6 cellular contexts compared by ENCODE assay signal in the genomic region with DNA sequence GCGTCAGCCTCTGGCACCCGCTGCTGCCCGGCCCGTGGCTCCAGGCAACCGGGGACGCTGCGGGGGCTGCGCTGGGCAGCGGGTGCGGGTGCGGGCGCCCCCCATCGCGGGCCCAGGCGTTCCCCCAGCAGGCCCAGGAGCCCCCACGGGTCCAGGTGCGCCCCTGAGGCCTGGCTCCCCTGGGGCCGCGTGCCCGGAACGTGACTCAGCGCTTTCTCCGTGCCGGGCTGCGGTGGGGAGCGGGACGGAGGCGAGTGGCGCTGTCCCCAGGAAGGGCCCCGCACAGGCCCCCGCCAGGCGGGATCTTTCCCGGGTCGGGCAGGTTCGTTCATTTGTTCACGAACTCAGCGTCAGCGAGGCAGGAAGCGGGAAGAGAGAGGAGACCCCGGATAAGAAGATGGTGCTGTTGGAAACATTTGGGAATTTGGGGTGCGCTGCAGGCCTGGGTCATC. TPM values are rescaled to one million over a fixed set of nuclear protein-coding genes. Genes with fewer than 3 reads are reported as not detected.
A peak's percentile ranks its signal among the peaks of the same experiment; 100 is the strongest.
DNase-seq lines count a peak whose midpoint lies in the region; ATAC-seq, FAIRE-seq and TF ChIP-seq lines count a peak whose summit lies in the region.

No MANE protein-coding gene starts in this region.

- H3K4me1 ChIP-seq in GM12878 (ENCODE audit: control insufficient read depth, insufficient read depth, low read length): peaks cover 6% of the 10 kb centered on the region
- H3K4me1 ChIP-seq in neuron (ENCODE audit: insufficient read depth, low read length): no peaks in the 10 kb centered on the region

- RAD21 ChIA-PET in GM12878 (lab: Charles Lee; ENCODE audit: unreplicated experiment): interaction anchor here (0.8 to 9.9 kb wide), 8 partner anchors 59 to 176 kb away, joined by 3 to 149 read pairs (median 10); a partner anchor contains a TSS

- peak overlapping the region; percentile 60 for H3K9ac ChIP-seq in GM12878 (ENCODE audit: control insufficient read depth, insufficient read depth, low read length)

- intact Hi-C loops in GM12878 (cut with micrococcal nuclease; ENCODE audit: unreplicated experiment): loop anchor here (1.0 to 10.0 kb wide), 3 partner anchors 60 to 263 kb away; a partner anchor contains a TSS

- peak; percentile 41 for DNase-seq in GM19238 (ENCODE audit: insufficient read length, low spot score)
- DNase-seq in GM12878 (ENCODE audit: low read depth, low spot score): no peak
- DNase-seq in RKO (ENCODE audit: low spot score): no peak
- no peak for DNase-seq in EL

- no peaks in the 10 kb centered on the region for H3K79me2 ChIP-seq in GM12878 (ENCODE audit: control insufficient read depth, insufficient read depth, low read length)

- in situ Hi-C loops in GM12878 (cut with MboI): loop anchor here (5.0 kb wide), 1 partner anchor 160 kb away; no protein-coding TSS in a partner anchor

- TF ChIP-seq POLR2A in GM12878 (IDR thresholded peaks at IDR 0.05; ENCODE audit: low read depth, low read length): no peak

- H4K20me1 ChIP-seq in GM12878 (ENCODE audit: control insufficient read depth, insufficient read depth): no peaks in the 10 kb centered on the region

- peak overlapping the region; percentile 88 for H3K4me2 ChIP-seq in GM12878 (ENCODE audit: control insufficient read depth, insufficient read depth)

- POLR2A ChIA-PET in GM12878 (lab: Charles Lee): interaction anchor here (0.9 kb wide), 1 partner anchor 147 kb away, joined by 6 read pairs; no protein-coding TSS in a partner anchor

- H3K36me3 ChIP-seq in GM12878 (ENCODE audit: control insufficient read depth in 2 of 2, insufficient read depth in 2 of 2, low read length in 1 of 2): no peaks in the 10 kb centered on the region
- no peaks in the 10 kb centered on the region for H3K36me3 ChIP-seq in neuron (ENCODE audit: insufficient read depth, low read length)

- peak overlapping the region; percentile 25; the same call in 1 of the 2 replicates for H3K4me3 ChIP-seq in GM12878
- no peak overlapping the region for H3K4me3 ChIP-seq in neuron (ENCODE audit: low read length)

- no TSS peak for BruUV-seq in GM12878 (replicated peaks; lab: Mats Ljungman, UMichigan)

- no peaks in the 10 kb centered on the region for H3K9me3 ChIP-seq in GM12878 (replicated peaks; ENCODE audit: control insufficient read depth, insufficient read depth, low read length)
- H3K9me3 ChIP-seq in neuron (ENCODE audit: low read length): no peaks in the 10 kb centered on the region

- SMC1A ChIA-PET in GM12878 (lab: Charles Lee; ENCODE audit: uncharacterized antibody, unreplicated experiment): interaction anchor here (0.7 to 9.0 kb wide), 9 partner anchors 58 to 178 kb away, joined by 3 to 77 read pairs (median 4); no protein-coding TSS in a partner anchor

- no peak for TF ChIP-seq CTCF in GM12878 (IDR thresholded peaks at IDR 0.05 in 2 of 3, conservative IDR thresholded peaks at IDR 0.05 in 1 of 3; ENCODE audit: control insufficient read depth in 2 of 3, extremely low read depth in 1 of 3, insufficient read depth in 1 of 3, low read depth in 3 of 3, low read length in 3 of 3)

- CTCF ChIA-PET in GM12878 (lab: Yijun Ruan, JAX): interaction anchor here (0.6 to 18.3 kb wide), 14 partner anchors 11 to 181 kb away, joined by 3 to 316 read pairs (median 4); no protein-coding TSS in a partner anchor

- no peak for TF ChIP-seq RAD21 in GM12878 (IDR thresholded peaks at IDR 0.05; ENCODE audit: insufficient read depth, low read depth, low read length)

- no peak for FAIRE-seq in GM12878 (lab: Jason Lieb, UNC)

- H2AFZ ChIP-seq in GM12878 (ENCODE audit: control insufficient read depth, low read depth, low read length) (peak overlapping the region; percentile 93), neuron (ENCODE audit: low read depth, low read length) (peak overlapping the region; percentile 4)

- H3K27me3 ChIP-seq in GM12878 (replicated peaks in 1 of 2; ENCODE audit: control insufficient read depth in 2 of 2, insufficient read depth in 2 of 2, low read length in 1 of 2) (no peaks in the 10 kb centered on the region), neuron (ENCODE audit: insufficient read depth, low read length) (no peaks in the 10 kb centered on the region)

- 31% methylated on average over 41 of the region's 41 CpGs for WGBS in GM12878 (ENCODE audit: insufficient coverage, insufficient replicate concordance, low lambda C conversion rate, missing lambda C conversion rate)

- ATAC-seq in GM12878: peak; percentile 9
- ATAC-seq in GM21447 (IDR thresholded peaks at IDR 0.05; ENCODE audit: unreplicated experiment): no peak

- no peak overlapping the region for H3K27ac ChIP-seq in GM12878 (ENCODE audit: control insufficient read depth, insufficient read depth)

- TF ChIP-seq EP300 in GM12878 (IDR thresholded peaks at IDR 0.05; ENCODE audit: borderline replicate concordance in 1 of 2, control insufficient read depth in 1 of 2, low read depth in 2 of 2, low read length in 2 of 2): no peak

RNA-seq across cellular contexts. Expression of a gene that starts 18.4 kb away (rescaled TPM):
- total RNA-seq in GM12878 (2013; cell fraction: nucleolus; rRNA removed): 141 and 143 TPM in 2 replicates
- total RNA-seq in GM12878 (2014; rRNA removed): 45.0 and 47.8 TPM in 2 replicates
- 32.3 and 36.3 TPM in 2 replicates for total RNA-seq in GM12878 (2014; rRNA removed; fragmentation: Illumina TruSeq; extraction: Trizol)
- 64.9 and 71.3 TPM in 2 replicates for total RNA-seq in GM12878 (2021)
- 22.3 TPM for polyA plus RNA-seq in GM12878 (2011; ENCODE audit: low read depth)
- 46.4 and 59.8 TPM in 2 replicates for polyA plus RNA-seq in GM12878 (2011; rRNA removed)
- polyA plus RNA-seq in GM12878 (2011; cell fraction: cytosol; rRNA removed): 59.3 and 75.5 TPM in 2 replicates
- polyA plus RNA-seq in GM12878 (2011; cell fraction: nucleus; rRNA removed): 197 and 273 TPM in 2 replicates
- 35.8 and 64.1 TPM in 2 replicates for polyA plus RNA-seq in GM12878 (2012)
- 17.2 and 35.5 TPM in 2 replicates for polyA plus RNA-seq in GM12878 (2014; fragmentation: Illumina TruSeq; extraction: Trizol)
- 10 to 100 TPM; 18.8 to 25.5 TPM for polyA plus RNA-seq in GM12878 (2014; fragmentation: Nextera tagmentation; extraction: Ambion mirVana)
- 51.0 and 52.7 TPM in 2 replicates for polyA plus RNA-seq in GM12878 (2014; rRNA removed)
- polyA plus RNA-seq in GM12878 (2016; fragmentation: Nextera tagmentation; extraction: Ambion mirVana): 10 to 100 TPM; 48.6 to 59.0 TPM
- 77.7 and 98.1 TPM in 2 replicates for polyA minus RNA-seq in GM12878 (2011; rRNA and poly(A)+ RNA removed)
- 25.5 and 37.9 TPM in 2 replicates for polyA minus RNA-seq in GM12878 (2011; cell fraction: cytosol; rRNA and poly(A)+ RNA removed)
- 53.9 and 91.8 TPM in 2 replicates for polyA minus RNA-seq in GM12878 (2011; cell fraction: nucleus; rRNA and poly(A)+ RNA removed)

RNA-seq across cellular contexts. Expression of a gene that starts 19.1 kb away (rescaled TPM):
- total RNA-seq in GM12878 (2013; cell fraction: nucleolus; rRNA removed): not detected in 2 replicates
- total RNA-seq in GM12878 (2014; rRNA removed) (not detected in 2 replicates), GM12878 (2014; rRNA removed; fragmentation: Illumina TruSeq; extraction: Trizol) (not detected in 2 replicates), GM12878 (2021) (not detected in 2 replicates)
- not detected for polyA plus RNA-seq in GM12878 (2011; ENCODE audit: low read depth)
- polyA plus RNA-seq in GM12878 (2011; rRNA removed) (not detected in 2 replicates), GM12878 (2014; fragmentation: Illumina TruSeq; extraction: Trizol) (not detected in 2 replicates), GM12878 (2014; fragmentation: Nextera tagmentation; extraction: Ambion mirVana) (not detected), GM12878 (2014; rRNA removed) (not detected in 2 replicates), GM12878 (2016; fragmentation: Nextera tagmentation; extraction: Ambion mirVana) (not detected)
- not detected in 2 replicates for polyA plus RNA-seq in GM12878 (2011; cell fraction: cytosol; rRNA removed)
- polyA plus RNA-seq in GM12878 (2011; cell fraction: nucleus; rRNA removed): not detected in 2 replicates
- polyA plus RNA-seq in GM12878 (2012): 0.11 TPM in 1 of 2 replicates, not detected in the other
- not detected in 2 replicates for polyA minus RNA-seq in GM12878 (2011; rRNA and poly(A)+ RNA removed)
- not detected in 2 replicates for polyA minus RNA-seq in GM12878 (2011; cell fraction: cytosol; rRNA and poly(A)+ RNA removed)
- not detected in 2 replicates for polyA minus RNA-seq in GM12878 (2011; cell fraction: nucleus; rRNA and poly(A)+ RNA removed)

RNA-seq across cellular contexts. Expression of a gene that starts 43.0 kb away (rescaled TPM):
- total RNA-seq in GM12878 (2013; cell fraction: nucleolus; rRNA removed): not detected in 2 replicates
- total RNA-seq in GM12878 (2014; rRNA removed) (0.06 and 0.11 TPM in 2 replicates), GM12878 (2014; rRNA removed; fragmentation: Illumina TruSeq; extraction: Trizol) (0.22 TPM in 1 of 2 replicates, not detected in the other), GM12878 (2021) (0.49 and 0.53 TPM in 2 replicates)
- 4.0 TPM for polyA plus RNA-seq in GM12878 (2011; ENCODE audit: low read depth)
- polyA plus RNA-seq in GM12878 (2011; rRNA removed) (0.14 and 0.23 TPM in 2 replicates), GM12878 (2014; fragmentation: Illumina TruSeq; extraction: Trizol) (not detected in 2 replicates), GM12878 (2014; fragmentation: Nextera tagmentation; extraction: Ambion mirVana) (under 1 TPM in 1 of 2 experiments, not detected in 1; 0.99 TPM), GM12878 (2014; rRNA removed) (0.25 and 0.46 TPM in 2 replicates), GM12878 (2016; fragmentation: Nextera tagmentation; extraction: Ambion mirVana) (10 to 100 TPM in 1 of 2 experiments, 1 to 10 TPM in 1; 8.7 to 11.3 TPM)
- 0.19 and 0.50 TPM in 2 replicates for polyA plus RNA-seq in GM12878 (2011; cell fraction: cytosol; rRNA removed)
- polyA plus RNA-seq in GM12878 (2011; cell fraction: nucleus; rRNA removed): 3.3 and 4.1 TPM in 2 replicates
- polyA plus RNA-seq in GM12878 (2012): 7.8 and 9.3 TPM in 2 replicates
- 0.67 TPM in 1 of 2 replicates, not detected in the other for polyA minus RNA-seq in GM12878 (2011; rRNA and poly(A)+ RNA removed)
- not detected in 2 replicates for polyA minus RNA-seq in GM12878 (2011; cell fraction: cytosol; rRNA and poly(A)+ RNA removed)
- polyA minus RNA-seq in GM12878 (2011; cell fraction: nucleus; rRNA and poly(A)+ RNA removed): 0.24 TPM in 1 of 2 replicates, not detected in the other

RNA-seq across cellular contexts. Expression of a gene that starts 47.4 kb away (rescaled TPM):
- not detected in 2 replicates for total RNA-seq in GM12878 (2013; cell fraction: nucleolus; rRNA removed)
- total RNA-seq in GM12878 (2014; rRNA removed) (0.06 and 0.16 TPM in 2 replicates), GM12878 (2014; rRNA removed; fragmentation: Illumina TruSeq; extraction: Trizol) (not detected in 2 replicates), GM12878 (2021) (0.24 TPM in 1 of 2 replicates, not detected in the other)
- polyA plus RNA-seq in GM12878 (2011; ENCODE audit: low read depth): not detected
- polyA plus RNA-seq in GM12878 (2011; rRNA removed) (0.22 TPM in 1 of 2 replicates, not detected in the other), GM12878 (2014; fragmentation: Illumina TruSeq; extraction: Trizol) (not detected in 2 replicates), GM12878 (2014; fragmentation: Nextera tagmentation; extraction: Ambion mirVana) (not detected), GM12878 (2014; rRNA removed) (0.20 and 0.42 TPM in 2 replicates), GM12878 (2016; fragmentation: Nextera tagmentation; extraction: Ambion mirVana) (1 to 10 TPM in 1 of 2 experiments, under 1 TPM in 1; 0.63 to 1.2 TPM)
- polyA plus RNA-seq in GM12878 (2011; cell fraction: cytosol; rRNA removed): 0.22 and 0.42 TPM in 2 replicates
- 0.37 and 0.75 TPM in 2 replicates for polyA plus RNA-seq in GM12878 (2011; cell fraction: nucleus; rRNA removed)
- polyA plus RNA-seq in GM12878 (2012): 0.10 and 0.26 TPM in 2 replicates
- 0.15 TPM in 1 of 2 replicates, not detected in the other for polyA minus RNA-seq in GM12878 (2011; rRNA and poly(A)+ RNA removed)
- polyA minus RNA-seq in GM12878 (2011; cell fraction: cytosol; rRNA and poly(A)+ RNA removed): 0.94 TPM in 1 of 2 replicates, not detected in the other
- not detected in 2 replicates for polyA minus RNA-seq in GM12878 (2011; cell fraction: nucleus; rRNA and poly(A)+ RNA removed)

RNA-seq across cellular contexts. Expression of a gene that starts 49.6 kb away (rescaled TPM):
- total RNA-seq in GM12878 (2013; cell fraction: nucleolus; rRNA removed): 59.5 and 59.6 TPM in 2 replicates
- total RNA-seq in GM12878 (2014; rRNA removed) (27.5 and 30.2 TPM in 2 replicates), GM12878 (2014; rRNA removed; fragmentation: Illumina TruSeq; extraction: Trizol) (24.7 and 26.6 TPM in 2 replicates), GM12878 (2021) (66.7 and 68.5 TPM in 2 replicates)
- polyA plus RNA-seq in GM12878 (2011; ENCODE audit: low read depth): 83.3 TPM
- polyA plus RNA-seq in GM12878 (2011; rRNA removed) (68.5 and 84.8 TPM in 2 replicates), GM12878 (2014; fragmentation: Illumina TruSeq; extraction: Trizol) (73.5 and 74.9 TPM in 2 replicates), GM12878 (2014; fragmentation: Nextera tagmentation; extraction: Ambion mirVana) (10 to 100 TPM; 29.5 to 41.9 TPM), GM12878 (2014; rRNA removed) (56.9 and 58.6 TPM in 2 replicates), GM12878 (2016; fragmentation: Nextera tagmentation; extraction: Ambion mirVana) (10 to 100 TPM; 87.0 to 89.7 TPM)
- 70.4 and 84.8 TPM in 2 replicates for polyA plus RNA-seq in GM12878 (2011; cell fraction: cytosol; rRNA removed)
- polyA plus RNA-seq in GM12878 (2011; cell fraction: nucleus; rRNA removed): 55.2 and 59.4 TPM in 2 replicates
- 54.5 and 62.7 TPM in 2 replicates for polyA plus RNA-seq in GM12878 (2012)
- polyA minus RNA-seq in GM12878 (2011; rRNA and poly(A)+ RNA removed): 71.2 and 71.4 TPM in 2 replicates
- polyA minus RNA-seq in GM12878 (2011; cell fraction: cytosol; rRNA and poly(A)+ RNA removed): 24.7 and 34.1 TPM in 2 replicates
- 22.6 and 39.7 TPM in 2 replicates for polyA minus RNA-seq in GM12878 (2011; cell fraction: nucleus; rRNA and poly(A)+ RNA removed)
